8 cellular contexts compared by ENCODE assay signal in genomic region chr1:235504494-235505222, GRCh38. TPM values are rescaled to one million over a fixed set of nuclear protein-coding genes. Genes with fewer than 3 reads are reported as not detected.
DNase-seq lines count a peak whose midpoint lies in the region; ATAC-seq, FAIRE-seq and TF ChIP-seq lines count a peak whose summit lies in the region.

No MANE protein-coding gene starts in this region.

- H3K4me3 ChIP-seq in A549 (peak overlapping the region; percentile 82), iPS-15b (ENCODE audit: low read depth, low read length) (peak overlapping the region; percentile 87), skeletal muscle satellite cell (ENCODE audit: low read length) (peak overlapping the region; percentile 97)

- ATAC-seq in A549, result peak; percentile 84 to 91
- ATAC-seq in HG03066 (IDR thresholded peaks at IDR 0.05; ENCODE audit: low read depth, unreplicated experiment), result peak; percentile 71

- H3K9ac ChIP-seq in iPS-15b (ENCODE audit: low read depth, low read length) (peak overlapping the region; percentile 70), skeletal muscle satellite cell (ENCODE audit: low read depth, low read length) (peak overlapping the region; percentile 92)

- H3K4me1 ChIP-seq in A549 (peaks cover 19% of the 10 kb centered on the region), iPS-15b (ENCODE audit: control insufficient read depth, insufficient read depth, low read length) (peaks cover 2% of the 10 kb centered on the region), skeletal muscle satellite cell (ENCODE audit: control insufficient read depth, insufficient read depth, low read length) (peaks cover 3% of the 10 kb centered on the region)

- peak overlapping the region; percentile 67 for H3K4me2 ChIP-seq in A549
- peak overlapping the region; percentile 91 for H3K4me2 ChIP-seq in skeletal muscle satellite cell (ENCODE audit: low read length)

- CTCF ChIA-PET in A549 (lab: Yijun Ruan, JAX), result interaction anchor here (0.5 to 2.7 kb wide), 59 partner anchors 9 to 1018 kb away, joined by 3 to 20 read pairs (median 4); partner anchors contain the start of gene LYST

- TF ChIP-seq EP300 in A549 (IDR thresholded peaks at IDR 0.05), result no peak

- H3K36me3 ChIP-seq in iPS-15b (ENCODE audit: control insufficient read depth, insufficient read depth, low read length) (no peaks in the 10 kb centered on the region), skeletal muscle satellite cell (ENCODE audit: insufficient read depth, low read length) (no peaks in the 10 kb centered on the region)

- no peaks in the 10 kb centered on the region for H3K27me3 ChIP-seq in iPS-15b (ENCODE audit: control insufficient read depth, insufficient read depth, low read length)
- no peaks in the 10 kb centered on the region for H3K27me3 ChIP-seq in skeletal muscle satellite cell (ENCODE audit: control insufficient read depth, insufficient read depth, low read length)

- DNase-seq in A549 (ENCODE audit: low read depth in 1 of 2, low spot score in 1 of 2) (peak; percentile 89 to 99), NCI-H2107 treated with DMSO at 0.1 percent for 48 hours (lab: John Stamatoyannopoulos, UW; ENCODE audit: unreplicated experiment) (peak; percentile 99), UCSD-AML1 (lab: John Stamatoyannopoulos, UW; ENCODE audit: unreplicated experiment) (peak; percentile 100), brain pericyte (ENCODE audit: low read depth, low spot score) (peak; percentile 99)

- peak; percentile 67 for TF ChIP-seq POLR2A in A549 (IDR thresholded peaks at IDR 0.05; ENCODE audit: low read length)
- peak; percentile 67 for TF ChIP-seq POLR2A in GM18526 (IDR thresholded peaks at IDR 0.05; ENCODE audit: extremely low read depth, insufficient read length)

- peak; percentile 73 for TF ChIP-seq CTCF in A549 (IDR thresholded peaks at IDR 0.05)

- H3K9me3 ChIP-seq in A549, result no peaks in the 10 kb centered on the region
- no peaks in the 10 kb centered on the region for H3K9me3 ChIP-seq in iPS-15b (ENCODE audit: control insufficient read depth, insufficient read depth, low read length)
- H3K9me3 ChIP-seq in skeletal muscle satellite cell (replicated peaks; ENCODE audit: low read length), result no peaks in the 10 kb centered on the region

- POLR2A ChIA-PET in A549 (lab: Yijun Ruan, JAX), result interaction anchor here (0.5 to 2.2 kb wide), 25 partner anchors 9 to 1021 kb away, joined by 3 to 11 read pairs (median 4); partner anchors contain the start of genes ARID4B, RBM34 and TBCE

- peak; percentile 42 to 48; a peak in 3 of 5 replicates for TF ChIP-seq RAD21 in A549 (conservative IDR thresholded peaks at IDR 0.05 in 1 of 2, IDR thresholded peaks at IDR 0.05 in 1 of 2)

- H3K27ac ChIP-seq in A549, result peak overlapping the region; percentile 89 to 97

- WGBS in A549 (ENCODE audit: missing lambda C conversion rate), result 1% methylated on average over 14 of the region's 61 CpGs

- no peak for FAIRE-seq in A549 (lab: Jason Lieb, UNC)

TF ChIP-seq in A549, 52 proteins besides CTCF, POLR2A, EP300 and RAD21:
- TF ChIP-seq, protein P1, sequence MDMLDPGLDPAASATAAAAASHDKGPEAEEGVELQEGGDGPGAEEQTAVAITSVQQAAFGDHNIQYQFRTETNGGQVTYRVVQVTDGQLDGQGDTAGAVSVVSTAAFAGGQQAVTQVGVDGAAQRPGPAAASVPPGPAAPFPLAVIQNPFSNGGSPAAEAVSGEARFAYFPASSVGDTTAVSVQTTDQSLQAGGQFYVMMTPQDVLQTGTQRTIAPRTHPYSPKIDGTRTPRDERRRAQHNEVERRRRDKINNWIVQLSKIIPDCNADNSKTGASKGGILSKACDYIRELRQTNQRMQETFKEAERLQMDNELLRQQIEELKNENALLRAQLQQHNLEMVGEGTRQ (IDR thresholded peaks at IDR 0.05), result peak; percentile 25; the same call in 1 of the 2 replicates
- TF ChIP-seq, protein P2, sequence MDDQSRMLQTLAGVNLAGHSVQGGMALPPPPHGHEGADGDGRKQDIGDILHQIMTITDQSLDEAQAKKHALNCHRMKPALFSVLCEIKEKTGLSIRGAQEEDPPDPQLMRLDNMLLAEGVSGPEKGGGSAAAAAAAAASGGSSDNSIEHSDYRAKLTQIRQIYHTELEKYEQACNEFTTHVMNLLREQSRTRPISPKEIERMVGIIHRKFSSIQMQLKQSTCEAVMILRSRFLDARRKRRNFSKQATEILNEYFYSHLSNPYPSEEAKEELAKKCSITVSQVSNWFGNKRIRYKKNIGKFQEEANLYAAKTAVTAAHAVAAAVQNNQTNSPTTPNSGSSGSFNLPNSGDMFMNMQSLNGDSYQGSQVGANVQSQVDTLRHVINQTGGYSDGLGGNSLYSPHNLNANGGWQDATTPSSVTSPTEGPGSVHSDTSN (IDR thresholded peaks at IDR 0.05), result no peak; the same call in 1 of the 2 replicates
- TF ChIP-seq PHF8 (IDR thresholded peaks at IDR 0.05; ENCODE audit: borderline replicate concordance, low read depth) (peak; percentile 55; the same call in 1 of the 2 replicates), JUN (IDR thresholded peaks at IDR 0.05) (peak; percentile 36 to 79; a peak in 3 of 5 replicates), ELK1 (IDR thresholded peaks at IDR 0.05; ENCODE audit: low read depth, low read length) (no peak), KDM5A (IDR thresholded peaks at IDR 0.05) (no peak), BHLHE40 (IDR thresholded peaks at IDR 0.05; ENCODE audit: low read depth, low read length) (peak; percentile 69; the same call in 1 of the 2 replicates), ZC3H11A (IDR thresholded peaks at IDR 0.05) (no peak), FOXS1 (CRISPR knock-in tag; IDR thresholded peaks at IDR 0.05) (no peak), FOSL2 (IDR thresholded peaks at IDR 0.05) (peak; percentile 85), FOSL2 (CRISPR knock-in tag; IDR thresholded peaks at IDR 0.05) (peak; percentile 98), JUNB (IDR thresholded peaks at IDR 0.05) (peak; percentile 40; the same call in 1 of the 2 replicates), KDM1A (IDR thresholded peaks at IDR 0.05; ENCODE audit: low read depth) (no peak), NPAS2 (CRISPR knock-in tag; IDR thresholded peaks at IDR 0.05; ENCODE audit: borderline replicate concordance) (no peak), TP53 (CRISPR knock-in tag; IDR thresholded peaks at IDR 0.05) (0 out of 2 replicates have a peak, but pooled peaks have one; percentile 4), SMC3 (IDR thresholded peaks at IDR 0.05) (peak; percentile 45), POLR2AphosphoS2 (conservative IDR thresholded peaks at IDR 0.05; ENCODE audit: low read length) (no peak), ESRRA (IDR thresholded peaks at IDR 0.05; ENCODE audit: borderline replicate concordance, low read length) (no peak), MAZ (IDR thresholded peaks at IDR 0.05; ENCODE audit: borderline replicate concordance, low read depth, low read length) (peak; percentile 35; the same call in 1 of the 2 replicates), RNF2 (IDR thresholded peaks at IDR 0.05; ENCODE audit: borderline replicate concordance, low read depth) (no peak), CHD4 (IDR thresholded peaks at IDR 0.05; ENCODE audit: borderline replicate concordance) (no peak), HOXB5 (CRISPR knock-in tag; IDR thresholded peaks at IDR 0.05) (no peak), BCL3 (IDR thresholded peaks at IDR 0.05) (peak; percentile 77; the same call in 2 of the 3 replicates), MYC (IDR thresholded peaks at IDR 0.05; ENCODE audit: borderline replicate concordance, low read length) (peak; percentile 88), HEYL (CRISPR knock-in tag; IDR thresholded peaks at IDR 0.05) (no peak), ZNF302 (CRISPR knock-in tag; IDR thresholded peaks at IDR 0.05) (no peak), HOXA7 (CRISPR knock-in tag; IDR thresholded peaks at IDR 0.05) (no peak), HDAC2 (IDR thresholded peaks at IDR 0.05) (no peak), ZSCAN20 (CRISPR knock-in tag; IDR thresholded peaks at IDR 0.05) (no peak)
- TF ChIP-seq, protein P3, sequence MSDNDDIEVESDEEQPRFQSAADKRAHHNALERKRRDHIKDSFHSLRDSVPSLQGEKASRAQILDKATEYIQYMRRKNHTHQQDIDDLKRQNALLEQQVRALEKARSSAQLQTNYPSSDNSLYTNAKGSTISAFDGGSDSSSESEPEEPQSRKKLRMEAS (IDR thresholded peaks at IDR 0.05), result peak; percentile 86

RNA-seq across cellular contexts. Expression of gene B3GALNT2, which starts 0.4 kb away (rescaled TPM):
- polyA plus RNA-seq in A549 (2011; rRNA removed), result 31.1 and 39.6 TPM in 2 replicates
- polyA plus RNA-seq in A549 (2012; cell fraction: cytosol; rRNA removed), result 10.7 and 12.2 TPM in 2 replicates
- polyA plus RNA-seq in A549 (2012; cell fraction: nucleus; rRNA removed), result 8.1 and 9.5 TPM in 2 replicates
- 17.3 to 17.8 TPM (median 17.7 TPM) in 3 replicates for polyA plus RNA-seq in A549 (2017; fragmentation: RNase III; extraction: RNeasy Plus Mini Kit Qiagen cat#74134 plus additional on column Dnase treatment)
- polyA minus RNA-seq in A549 (2011; rRNA and poly(A)+ RNA removed), result 40.1 and 47.2 TPM in 2 replicates
- 37.4 and 44.6 TPM in 2 replicates for total RNA-seq in skeletal muscle satellite cell (2012; rRNA removed)

Comparison
In these comparisons a context has a peak if more than half of its experiments do, and no peak if none do; other contexts are left out.
1. Peak in every context shown above with its lines: DNase-seq, ATAC-seq, H3K4me3 ChIP-seq and H3K27ac ChIP-seq.